18 cellular contexts compared by ENCODE assay signal in genomic region chr6:87095056-87095527, GRCh38. TPM values are rescaled to one million over a fixed set of nuclear protein-coding genes. Genes with fewer than 3 reads are reported as not detected.
"Had no signal": no experiment of that assay in that cellular context is flagged by ENCODE, and none has a peak within 500 bp of the region (broad histone marks: within the 10 kb centered on the region; RNA-seq: fewer than 3 reads in every experiment).

CGA (minus strand) TSS chr6:87095106; CDS start chr6:87088200, 6,906 bp downstream.

- H3K27ac ChIP-seq: breast epithelium, gastroesophageal sphincter, heart right ventricle, right atrium auricular region had no signal

- H3K27me3 Mint-ChIP-seq: dendritic cell treated with granulocyte-macrophage colony-stimulating factor and Interleukin-4, amounts not matched to agents 40 ng/mL and 50 ng/mL, for 4 days had no signal

- H3K4me1 ChIP-seq: breast epithelium, gastroesophageal sphincter, heart right ventricle, right atrium auricular region had no signal

- H3K36me3 Mint-ChIP-seq: activated naive CD8-positive, alpha-beta T cell treated with anti-CD3 and anti-CD28 coated beads, Interleukin-2, amount 10 ng/mL, durations not matched to agents 7 days and 5 days; type B pancreatic cell had no signal

- H3K4me3 ChIP-seq: breast epithelium, gastroesophageal sphincter, heart right ventricle, right atrium auricular region had no signal

- H3K27me3 ChIP-seq: breast epithelium, right atrium auricular region had no signal

- H3K4me3 Mint-ChIP-seq: activated naive CD8-positive, alpha-beta T cell treated with anti-CD3 and anti-CD28 coated beads, Interleukin-2, amount 10 ng/mL, durations not matched to agents 7 days and 5 days; activated T-helper 1 cell treated with anti-CD3 and anti-CD28 coated beads, Interleukin-12 subunit alpha, Interleukin-12 subunit beta, Interleukin-2, Interleukin-4 antibody, amounts not matched to agents 30 ng/mL and 10 ng/mL and 1 ng/mL, durations not matched to agents 14 hours and 24 hours and 36 hours; dendritic cell treated with granulocyte-macrophage colony-stimulating factor and Interleukin-4, amounts not matched to agents 40 ng/mL and 50 ng/mL, for 4 days; effector memory CD8-positive, alpha-beta T cell; nephron; type B pancreatic cell had no signal

- DNase-seq: activated CD4-positive, CD25-positive, alpha-beta regulatory T cell treated with anti-CD3 and anti-CD28 coated beads, Interleukin-2, amount 50 U/mL, for 72 hours; activated naive CD8-positive, alpha-beta T cell treated with anti-CD3 and anti-CD28 coated beads, Interleukin-2, amount 10 ng/mL, durations not matched to agents 7 days and 5 days; cerebellar nuclear complex; effector memory CD8-positive, alpha-beta T cell; heart right ventricle; occipital lobe; small intestine; stimulated activated naive CD8-positive, alpha-beta T cell treated with anti-CD3 and anti-CD28 coated beads, Interleukin-15, Interleukin-2, amounts not matched to agents 100 U/mL and 50 U/mL, for 24 hours had no signal

- H3K36me3 ChIP-seq: breast epithelium, gastroesophageal sphincter, heart right ventricle, right atrium auricular region had no signal

- H3K4me1 Mint-ChIP-seq: activated naive CD8-positive, alpha-beta T cell treated with anti-CD3 and anti-CD28 coated beads, Interleukin-2, amount 10 ng/mL, durations not matched to agents 7 days and 5 days; nephron had no signal

- H3K9me3 Mint-ChIP-seq: activated naive CD8-positive, alpha-beta T cell treated with anti-CD3 and anti-CD28 coated beads, Interleukin-2, amount 10 ng/mL, durations not matched to agents 7 days and 5 days; activated T-helper 1 cell treated with anti-CD3 and anti-CD28 coated beads, Interleukin-12 subunit alpha, Interleukin-12 subunit beta, Interleukin-2, Interleukin-4 antibody, amounts not matched to agents 30 ng/mL and 10 ng/mL and 1 ng/mL, durations not matched to agents 14 hours and 24 hours and 36 hours; dendritic cell treated with granulocyte-macrophage colony-stimulating factor and Interleukin-4, amounts not matched to agents 40 ng/mL and 50 ng/mL, for 4 days; effector memory CD8-positive, alpha-beta T cell; nephron; type B pancreatic cell had no signal

- H3K27ac Mint-ChIP-seq: activated naive CD8-positive, alpha-beta T cell treated with anti-CD3 and anti-CD28 coated beads, Interleukin-2, amount 10 ng/mL, durations not matched to agents 7 days and 5 days; activated T-helper 1 cell treated with anti-CD3 and anti-CD28 coated beads, Interleukin-12 subunit alpha, Interleukin-12 subunit beta, Interleukin-2, Interleukin-4 antibody, amounts not matched to agents 30 ng/mL and 10 ng/mL and 1 ng/mL, durations not matched to agents 14 hours and 24 hours and 36 hours; dendritic cell treated with granulocyte-macrophage colony-stimulating factor and Interleukin-4, amounts not matched to agents 40 ng/mL and 50 ng/mL, for 4 days; effector memory CD8-positive, alpha-beta T cell; nephron; type B pancreatic cell had no signal

- ATAC-seq: effector memory CD8-positive, alpha-beta T cell; gastroesophageal sphincter; heart right ventricle; stimulated activated naive CD8-positive, alpha-beta T cell treated with anti-CD3 and anti-CD28 coated beads, Interleukin-15, Interleukin-2, amounts not matched to agents 100 U/mL and 50 U/mL, for 24 hours had no signal

- H3K9me3 ChIP-seq: breast epithelium, gastroesophageal sphincter, heart right ventricle, right atrium auricular region had no signal

- FAIRE-seq: small intestine had no signal

RNA-seq across cellular contexts. Expression of gene CGA, which starts in this region (rescaled TPM):
- total RNA-seq: activated CD8-positive, alpha-beta memory T cell treated with anti-CD3 and anti-CD28 coated beads for 36 hours; activated naive CD8-positive, alpha-beta T cell treated with anti-CD3 and anti-CD28 coated beads, Interleukin-2, amount 10 ng/mL, durations not matched to agents 7 days and 5 days; activated T-helper 1 cell treated with anti-CD3 and anti-CD28 coated beads, Interleukin-12 subunit alpha, Interleukin-12 subunit beta, Interleukin-2, Interleukin-4 antibody, amounts not matched to agents 30 ng/mL and 10 ng/mL and 1 ng/mL, durations not matched to agents 14 hours and 24 hours and 36 hours; breast epithelium; epithelial cell of proximal tubule; gastroesophageal sphincter; occipital lobe; posterior vena cava had no signal
- polyA plus RNA-seq: small intestine had no signal
